In the genomic region with DNA sequence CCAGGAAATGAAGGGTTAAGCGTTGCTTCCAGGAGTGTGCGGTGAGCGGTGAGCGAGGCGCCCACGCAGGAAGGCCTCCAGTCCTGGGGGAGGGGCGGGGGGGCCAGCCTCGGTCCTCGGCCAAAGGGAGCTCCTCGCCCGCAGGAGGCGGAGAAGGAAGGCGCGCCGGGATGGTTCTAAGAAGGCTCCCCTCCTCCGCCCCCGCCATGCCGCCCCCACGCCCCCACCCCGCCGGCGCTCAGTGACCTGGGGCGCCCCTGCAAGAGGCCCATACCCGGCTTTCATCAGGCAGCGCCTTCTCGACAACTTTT, we compare ENCODE assay signal across 1 cellular context.
TF ChIP-seq lines count a peak whose summit lies in the region.

No MANE protein-coding gene starts in this region.

TF ChIP-seq in SK-N-SH, 30 proteins besides CTCF, POLR2A, EP300 and RAD21 (continued from another document):
- no peak for TF ChIP-seq FOXM1 (IDR thresholded peaks at IDR 0.05; ENCODE audit: low read depth)
- TF ChIP-seq JUND (IDR thresholded peaks at IDR 0.05) = no peak
- TF ChIP-seq RCOR1 (IDR thresholded peaks at IDR 0.05; ENCODE audit: low read length) = no peak
- no peak for TF ChIP-seq ELF1 (IDR thresholded peaks at IDR 0.05)
- no peak for TF ChIP-seq POLR2AphosphoS5 (IDR thresholded peaks at IDR 0.05; ENCODE audit: low read depth, low read length)
- no peak for TF ChIP-seq IRF3 (IDR thresholded peaks at IDR 0.05; ENCODE audit: low read depth, low read length)
- TF ChIP-seq GABPA (IDR thresholded peaks at IDR 0.05; ENCODE audit: low read depth) = no peak
- no peak for TF ChIP-seq RFX5 (IDR thresholded peaks at IDR 0.05; ENCODE audit: low read length)
- TF ChIP-seq NRF1 (IDR thresholded peaks at IDR 0.05; ENCODE audit: low read depth, low read length) = no peak
- no peak for TF ChIP-seq USF2 (IDR thresholded peaks at IDR 0.05; ENCODE audit: borderline replicate concordance, low read depth, low read length)
- no peak for TF ChIP-seq FOSL2 (IDR thresholded peaks at IDR 0.05; ENCODE audit: borderline replicate concordance, low read depth)
- TF ChIP-seq USF1 (IDR thresholded peaks at IDR 0.05; ENCODE audit: borderline replicate concordance, low read depth) = no peak
- TF ChIP-seq EZH2phosphoT487 (IDR thresholded peaks at IDR 0.05; ENCODE audit: borderline replicate concordance, low read depth) = no peak
- no peak for TF ChIP-seq MAX (IDR thresholded peaks at IDR 0.05; ENCODE audit: low read depth)
- TF ChIP-seq MEF2A (IDR thresholded peaks at IDR 0.05; ENCODE audit: borderline replicate concordance, low read depth) = no peak
- TF ChIP-seq GATA2 (CRISPR knock-in tag; IDR thresholded peaks at IDR 0.05) = no peak
- TF ChIP-seq RXRA (IDR thresholded peaks at IDR 0.05; ENCODE audit: borderline replicate concordance, low read depth) = no peak
- no peak for TF ChIP-seq TCF12 (IDR thresholded peaks at IDR 0.05)
